In genomic region chr3:16130066-16130465, GRCh38 we compare ENCODE assay signal across 12 cellular contexts. TPM values are rescaled to one million over a fixed set of nuclear protein-coding genes. Genes with fewer than 3 reads are reported as not detected.
DNase-seq lines count a peak whose midpoint lies in the region; ATAC-seq and TF ChIP-seq lines count a peak whose summit lies in the region.
"Had no signal": no experiment of that assay in that cellular context is flagged by ENCODE, and none has a peak within 500 bp of the region (broad histone marks: within the 10 kb centered on the region; RNA-seq: fewer than 3 reads in every experiment).

No MANE protein-coding gene starts in this region.

- TF ChIP-seq POLR2A in body of pancreas (IDR thresholded peaks at IDR 0.05): no peak

- H3K27ac ChIP-seq in body of pancreas: no peak overlapping the region
- peak overlapping the region; percentile 26 for H3K27ac ChIP-seq in right cardiac atrium (ENCODE audit: low read length)
- peak overlapping the region; percentile 36 for H3K27ac ChIP-seq in temporal lobe (ENCODE audit: low read depth, low read length)
- H3K27ac ChIP-seq: testis had no signal

- ATAC-seq in body of pancreas (peak; percentile 24), right cardiac atrium (peak; percentile 53 to 58), WTC11 (no peak)

- 0 out of 2 replicates have a peak, but pooled peaks cover 8% of the 10 kb centered on the region for H3K4me1 Mint-ChIP-seq in WTC11

- TF ChIP-seq CTCF in body of pancreas (IDR thresholded peaks at IDR 0.05): no peak
- no peak for TF ChIP-seq CTCF in WTC11 (IDR thresholded peaks at IDR 0.05)

- H3K4me1 ChIP-seq in body of pancreas: no peaks in the 10 kb centered on the region
- peaks cover 12% of the 10 kb centered on the region for H3K4me1 ChIP-seq in right cardiac atrium (ENCODE audit: control insufficient read depth, insufficient read depth, low read length)
- H3K4me1 ChIP-seq: testis had no signal

- no peaks in the 10 kb centered on the region for H3K27me3 Mint-ChIP-seq in WTC11 (ENCODE audit: low read depth)

- H3K36me3 Mint-ChIP-seq in WTC11: no peaks in the 10 kb centered on the region

- intact Hi-C loops in body of pancreas (cut with DNase I) (no loop called here), right cardiac atrium (cut with DNase I) (loop anchor here in 1 of 4 donors (10.0 kb wide), 1 partner anchor 75 kb away; no protein-coding TSS in a partner anchor)

- no peaks in the 10 kb centered on the region for H3K27me3 ChIP-seq in body of pancreas
- no peaks in the 10 kb centered on the region for H3K27me3 ChIP-seq in right cardiac atrium (ENCODE audit: control insufficient read depth, insufficient read depth)
- H3K27me3 ChIP-seq: testis had no signal

- POLR2A ChIA-PET in WTC11 (lab: Charles Lee): no interaction called here

- no peak overlapping the region for H3K27ac Mint-ChIP-seq in WTC11
- H3K27ac Mint-ChIP-seq: H9 had no signal

- 57 to 59% methylated on average over 3 to 4 of the region's 4 CpGs for WGBS in body of pancreas, 2 donors
- 34% methylated on average over 4 of the region's 4 CpGs for WGBS in right cardiac atrium

- DNase-seq in HCEC 1CT (peak; percentile 74), body of pancreas (peak in 1 of 4 donors; percentile 16), right cardiac atrium (peak in 2 of 3 donors; percentile 59 to 73), WTC11 (ENCODE audit: low spot score) (no peak), KG1 (lab: John Stamatoyannopoulos, UW) (no peak)
- no peak for DNase-seq in stimulated activated CD4-positive, alpha-beta T cell treated with anti-CD3 and anti-CD28 coated beads, Interleukin-1b, Interleukin-23, amount 100 ng/mL, for 48 hours
- DNase-seq: H9, NCI-H1436 treated with DMSO at 0.1 percent for 48 hours, NCI-H69, SHP77 treated with DMSO at 0.1 percent for 48 hours, testis had no signal

- no peaks in the 10 kb centered on the region for H3K9me3 ChIP-seq in body of pancreas
- no peaks in the 10 kb centered on the region for H3K9me3 ChIP-seq in right cardiac atrium (ENCODE audit: control insufficient read depth, low read length)
- H3K9me3 ChIP-seq: testis had no signal

- no peaks in the 10 kb centered on the region for H3K36me3 ChIP-seq in body of pancreas (replicated peaks in 1 of 2; ENCODE audit: insufficient read depth in 1 of 2, low read depth in 2 of 2)

- H3K4me3 Mint-ChIP-seq in WTC11: no peak overlapping the region
- H3K4me3 Mint-ChIP-seq: H9 had no signal

- no peak overlapping the region for H3K4me3 ChIP-seq in body of pancreas
- no peak overlapping the region for H3K4me3 ChIP-seq in right cardiac atrium (ENCODE audit: low read length)
- H3K4me3 ChIP-seq: testis had no signal

- CTCF ChIA-PET in WTC11 (lab: Charles Lee): interaction anchor here (1.2 kb wide), 1 partner anchor 11 kb away, joined by 4 read pairs; no protein-coding TSS in a partner anchor

- H3K9me3 Mint-ChIP-seq in WTC11: no peaks in the 10 kb centered on the region; the same call in 1 of the 2 replicates
- H3K9me3 Mint-ChIP-seq: H9 had no signal

TF ChIP-seq in WTC11, 78 proteins besides CTCF, POLR2A, EP300 and RAD21:
- TF ChIP-seq ZNF423 (CRISPR knock-in tag; IDR thresholded peaks at IDR 0.05): no peak
TF ChIP-seq in WTC11: peak in this region for 0.

RNA-seq across cellular contexts. Expression of gene GALNT15, which starts 44.4 kb away (rescaled TPM):
- total RNA-seq in body of pancreas (10 to 100 TPM; 21.8 to 26.0 TPM), right cardiac atrium (10 to 100 TPM in 2 of 4 donors, 1 to 10 TPM in 2; 6.2 to 19.3 (median 12.3) TPM), temporal lobe (2.2 TPM), WTC11 (2021) (0.15 to 0.21 TPM (median 0.18 TPM) in 3 replicates)
- 10.1 TPM for polyA plus RNA-seq in right cardiac atrium

Comparison
In these comparisons a context has a peak if more than half of its experiments do, and no peak if none do; other contexts are left out.
1. DNase-seq: peak in HCEC 1CT (single experiment) and right cardiac atrium (2 of 3); none in WTC11 (single experiment), KG1 (single experiment) and stimulated activated CD4-positive, alpha-beta T cell treated with anti-CD3 and anti-CD28 coated beads, Interleukin-1b, Interleukin-23, amount 100 ng/mL, for 48 hours (single experiment).
2. H3K27ac ChIP-seq: peak in right cardiac atrium (single experiment) and temporal lobe (single experiment); none in body of pancreas (0 of 4).